12 cellular contexts compared by ENCODE assay signal in genomic region chr11:58616594-58616993, GRCh38. TPM values are rescaled to one million over a fixed set of nuclear protein-coding genes. Genes with fewer than 3 reads are reported as not detected.
DNase-seq lines count a peak whose midpoint lies in the region; ATAC-seq and TF ChIP-seq lines count a peak whose summit lies in the region.
"Had no signal": no experiment of that assay in that cellular context is flagged by ENCODE, and none has a peak within 500 bp of the region (broad histone marks: within the 10 kb centered on the region; RNA-seq: fewer than 3 reads in every experiment).

No MANE protein-coding gene starts in this region.

- TF ChIP-seq CTCF in RWPE2 (IDR thresholded peaks at IDR 0.05; ENCODE audit: poor library complexity, severe bottlenecking), result no peak
- TF ChIP-seq CTCF in fibroblast of villous mesenchyme (IDR thresholded peaks at IDR 0.05; ENCODE audit: insufficient read depth, low read depth, low read length), result no peak

- no peak overlapping the region for H3K27ac ChIP-seq in RWPE2 (ENCODE audit: poor library complexity, severe bottlenecking)
- H3K27ac ChIP-seq: tibial artery had no signal

- peaks cover 8 to 23% (median 10%) of the 10 kb centered on the region in 3 donors for H3K4me1 Mint-ChIP-seq in T-cell

- H3K27me3 Mint-ChIP-seq in T-cell, result no peaks in the 10 kb centered on the region
- H3K27me3 Mint-ChIP-seq: IgD-negative memory B cell had no signal

- H3K4me3 ChIP-seq in RWPE2 (ENCODE audit: severe bottlenecking), result no peak overlapping the region
- no peak overlapping the region for H3K4me3 ChIP-seq in fibroblast of villous mesenchyme (ENCODE audit: low read depth, low read length)
- H3K4me3 ChIP-seq: tibial artery had no signal

- no peaks in the 10 kb centered on the region for H3K9me3 Mint-ChIP-seq in T-cell
- H3K9me3 Mint-ChIP-seq: IgD-negative memory B cell had no signal

- CTCF ChIA-PET in T-cell (lab: Charles Lee), result no interaction called here

- DNase-seq in ELR (ENCODE audit: low read depth) (peak; percentile 92), RWPE2 (ENCODE audit: low spot score) (no peak), fibroblast of villous mesenchyme (ENCODE audit: low read depth) (peak; percentile 97), pulmonary artery endothelial cell (ENCODE audit: low read depth, low spot score) (peak; percentile 26), T-cell (no peak), amygdala (lab: John Stamatoyannopoulos, UW) (no peak)
- DNase-seq: GDM1; stimulated activated CD4-positive, alpha-beta T cell treated with anti-CD3 and anti-CD28 coated beads, Interleukin-2, amount 100 ng/mL, for 48 hours had no signal

- H3K4me1 ChIP-seq in RWPE2 (ENCODE audit: insufficient read depth, poor library complexity, severe bottlenecking), result no peaks in the 10 kb centered on the region
- H3K4me1 ChIP-seq: tibial artery had no signal

- ATAC-seq in RWPE2 (ENCODE audit: low read depth) (peak; percentile 66), T-cell (replicated peaks in 1 of 4) (no peak), HG02870 (IDR thresholded peaks at IDR 0.05; ENCODE audit: unreplicated experiment) (no peak), HG02884 (IDR thresholded peaks at IDR 0.05; ENCODE audit: unreplicated experiment) (no peak)

- H3K4me3 Mint-ChIP-seq in T-cell, result no peak overlapping the region
- H3K4me3 Mint-ChIP-seq: IgD-negative memory B cell had no signal

- no peaks in the 10 kb centered on the region for H3K27me3 ChIP-seq in RWPE2 (ENCODE audit: insufficient read depth, poor library complexity, severe bottlenecking)
- H3K27me3 ChIP-seq: tibial artery had no signal

- H3K36me3 ChIP-seq in RWPE2 (ENCODE audit: low read depth), result peaks cover 99% of the 10 kb centered on the region

- no peaks in the 10 kb centered on the region for H3K9me3 ChIP-seq in RWPE2 (ENCODE audit: severe bottlenecking)
- H3K9me3 ChIP-seq: tibial artery had no signal

- no peak overlapping the region for H3K27ac Mint-ChIP-seq in T-cell

- POLR2A ChIA-PET in T-cell (lab: Charles Lee), result no interaction called here

- H3K36me3 Mint-ChIP-seq in T-cell, result peaks cover 75% of the 10 kb centered on the region

RNA-seq across cellular contexts. Expression of gene CNTF, which starts 5.9 kb away (rescaled TPM):
- total RNA-seq in fibroblast of villous mesenchyme, result 2.2 and 2.9 TPM in 2 replicates
- total RNA-seq in pulmonary artery endothelial cell, result 1.6 and 2.2 TPM in 2 replicates
- 1 to 10 TPM; 2.4 to 4.3 (median 2.9) TPM for total RNA-seq in T-cell

RNA-seq across cellular contexts. Expression of gene ZFP91, which starts 37.7 kb away (rescaled TPM):
- total RNA-seq in fibroblast of villous mesenchyme (54.4 and 68.7 TPM in 2 replicates), pulmonary artery endothelial cell (56.0 and 63.4 TPM in 2 replicates), T-cell (10 to 100 TPM; 32.2 to 41.7 (median 34.0) TPM)

RNA-seq across cellular contexts. Expression of gene LPXN, which starts 40.9 kb away (rescaled TPM):
- total RNA-seq in fibroblast of villous mesenchyme, result 3.5 and 13.9 TPM in 2 replicates
- 4.0 and 6.0 TPM in 2 replicates for total RNA-seq in pulmonary artery endothelial cell
- total RNA-seq in T-cell, result 100 to 1,000 TPM in 3 of 5 donors, 10 to 100 TPM in 2; 86.8 to 158 (median 142) TPM

Comparison
In these comparisons a context has a peak if more than half of its experiments do, and no peak if none do; other contexts are left out.
1. DNase-seq: peak in ELR (single experiment), fibroblast of villous mesenchyme (single experiment) and pulmonary artery endothelial cell (single experiment); none in RWPE2 (single experiment), T-cell (0 of 34) and amygdala (0 of 56).